In genomic region chr14:106872619-106873446, GRCh38 we compare ENCODE assay signal across 8 cellular contexts.
DNase-seq lines count a peak whose midpoint lies in the region; ATAC-seq and TF ChIP-seq lines count a peak whose summit lies in the region.

No MANE protein-coding gene starts in this region.

- no peak for TF ChIP-seq EP300 in suprapubic skin (IDR thresholded peaks at IDR 0.05)

- peaks cover 3% of the 10 kb centered on the region for H3K27me3 ChIP-seq in effector memory CD4-positive, alpha-beta T cell (replicated peaks; ENCODE audit: control insufficient read depth, insufficient read depth, low read length, poor library complexity, severe bottlenecking)
- H3K27me3 ChIP-seq in suprapubic skin: peaks cover 6% of the 10 kb centered on the region

- no peaks in the 10 kb centered on the region for H3K9me3 ChIP-seq in effector memory CD4-positive, alpha-beta T cell (ENCODE audit: control insufficient read depth, low read length)
- H3K9me3 ChIP-seq in suprapubic skin: no peaks in the 10 kb centered on the region

- TF ChIP-seq CTCF in suprapubic skin (IDR thresholded peaks at IDR 0.05): peak in 1 of 2 donors; percentile 35

- no peaks in the 10 kb centered on the region for H3K36me3 ChIP-seq in effector memory CD4-positive, alpha-beta T cell (ENCODE audit: control insufficient read depth, insufficient read depth, low read length)
- H3K36me3 ChIP-seq in suprapubic skin: no peaks in the 10 kb centered on the region

- H3K27ac ChIP-seq in effector memory CD4-positive, alpha-beta T cell (ENCODE audit: insufficient read depth, low read length, poor library complexity, severe bottlenecking): no peak overlapping the region
- H3K27ac ChIP-seq in suprapubic skin: no peak overlapping the region

- peak; percentile 57 for ATAC-seq in HG02588 (IDR thresholded peaks at IDR 0.05; ENCODE audit: unreplicated experiment)

- WGBS in suprapubic skin: 65% methylated on average over 20 of the region's 23 CpGs

- H3K4me1 ChIP-seq in effector memory CD4-positive, alpha-beta T cell (ENCODE audit: control insufficient read depth, insufficient read depth, low read length, poor library complexity, severe bottlenecking): peaks cover 6% of the 10 kb centered on the region
- H3K4me1 ChIP-seq in suprapubic skin: no peaks in the 10 kb centered on the region

- no peak for TF ChIP-seq POLR2A in suprapubic skin (IDR thresholded peaks at IDR 0.05)

- H3K4me3 ChIP-seq in GM08714 (ENCODE audit: low read length) (peak overlapping the region; percentile 30; the same call in 1 of the 2 replicates), suprapubic skin (no peak overlapping the region)
- H3K4me3 ChIP-seq in effector memory CD4-positive, alpha-beta T cell (ENCODE audit: insufficient read depth, low read depth, low read length, poor library complexity, severe bottlenecking): peak overlapping the region; percentile 24

- peak; percentile 98 for DNase-seq in NCI-H2107 treated with DMSO at 0.1 percent for 48 hours (lab: John Stamatoyannopoulos, UW; ENCODE audit: unreplicated experiment)
- peak; percentile 80 to 89 for DNase-seq in activated CD4-positive, alpha-beta T cell treated with anti-CD3 and anti-CD28 coated beads for 4 hours
- DNase-seq in effector memory CD4-positive, alpha-beta T cell: peak; percentile 65 to 68 (median 65)
- peak; percentile 71 to 86 for DNase-seq in stimulated activated CD4-positive, alpha-beta T cell treated with anti-CD3 and anti-CD28 coated beads, Interleukin-15, amount 100 ng/mL, for 1 hour (ENCODE audit: low read depth in 1 of 2, low spot score in 1 of 2)
- no peak for DNase-seq in suprapubic skin (ENCODE audit: low spot score in 2 of 2)
- no peak for DNase-seq in superior temporal gyrus (ENCODE audit: extremely low spot score)

Comparison
In these comparisons a context has a peak if more than half of its experiments do, and no peak if none do; other contexts are left out.
1. DNase-seq: peak in NCI-H2107 treated with DMSO at 0.1 percent for 48 hours (single experiment), activated CD4-positive, alpha-beta T cell treated with anti-CD3 and anti-CD28 coated beads for 4 hours (2 of 2), effector memory CD4-positive, alpha-beta T cell (3 of 3) and stimulated activated CD4-positive, alpha-beta T cell treated with anti-CD3 and anti-CD28 coated beads, Interleukin-15, amount 100 ng/mL, for 1 hour (2 of 2); none in suprapubic skin (0 of 2) and superior temporal gyrus (single experiment).